Comparison of ENCODE assay signal across 12 cellular contexts in the genomic region with DNA sequence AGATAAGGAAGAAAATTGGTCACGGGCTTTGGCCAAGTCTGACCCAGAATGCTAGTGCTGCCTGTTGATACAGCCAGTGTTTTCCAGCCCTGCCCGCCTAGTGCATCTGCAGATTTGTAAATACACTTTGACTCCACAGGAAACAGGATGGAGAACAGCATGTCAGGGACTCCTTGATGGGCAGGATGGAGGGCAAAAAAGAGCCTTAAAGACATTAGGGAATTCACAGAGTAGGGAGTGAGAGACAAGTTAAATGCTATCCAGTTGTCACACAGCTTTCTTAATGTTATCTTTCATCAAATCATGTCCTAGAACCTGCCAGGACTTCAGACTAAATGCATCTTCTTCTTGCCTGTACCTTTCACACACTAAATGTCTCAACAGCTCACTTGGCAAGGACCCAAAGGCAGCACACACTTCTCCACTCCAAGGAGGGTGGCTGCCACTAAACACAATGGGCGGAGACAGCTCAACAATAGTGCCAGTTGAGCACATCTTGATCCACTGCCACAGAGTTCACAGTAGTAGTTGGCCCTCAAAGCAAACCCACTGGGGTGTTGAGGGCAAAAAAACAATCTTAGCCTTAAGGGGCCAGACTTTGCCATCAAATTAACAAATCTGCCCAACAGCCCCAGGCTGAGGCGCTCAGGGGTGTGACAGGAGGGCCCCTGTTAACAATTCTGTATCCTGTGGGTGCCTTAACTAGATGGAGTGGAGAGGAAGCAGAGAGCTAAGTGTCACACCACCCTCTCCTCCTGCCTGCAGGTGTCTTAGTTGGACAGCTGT. TPM values are rescaled to one million over a fixed set of nuclear protein-coding genes. Genes with fewer than 3 reads are reported as not detected.
A peak's percentile ranks its signal among the peaks of the same experiment; 100 is the strongest.
DNase-seq lines count a peak whose midpoint lies in the region; ATAC-seq, FAIRE-seq and TF ChIP-seq lines count a peak whose summit lies in the region.
"Had no signal": no experiment of that assay in that cellular context is flagged by ENCODE, and none has a peak within 500 bp of the region (broad histone marks: within the 10 kb centered on the region; RNA-seq: fewer than 3 reads in every experiment).

No MANE protein-coding gene starts in this region.

- H3K27me3 ChIP-seq in small intestine (ENCODE audit: control insufficient read depth in 2 of 2, insufficient read depth in 2 of 2, low read length in 2 of 2) = peaks cover 0 to 4% of the 10 kb centered on the region in 2 donors

- H3K36me3 Mint-ChIP-seq in activated CD4-positive, alpha-beta T cell treated with anti-CD3 and anti-CD28 coated beads, Interleukin-2, amount 10 ng/mL, durations not matched to agents 7 days and 5 days (ENCODE audit: low read depth) = peaks cover 40% of the 10 kb centered on the region
- H3K36me3 Mint-ChIP-seq in MCF 10A (ENCODE audit: insufficient read depth, unreplicated experiment) = no peaks in the 10 kb centered on the region

- H3K9me3 ChIP-seq in small intestine (ENCODE audit: control insufficient read depth, low read depth) = no peaks in the 10 kb centered on the region

- H3K4me3 ChIP-seq in small intestine (ENCODE audit: low read depth in 1 of 2, low read length in 2 of 2) = no peak overlapping the region

- CTCF ChIA-PET in activated CD4-positive, alpha-beta T cell treated with anti-CD3 and anti-CD28 coated beads, Interleukin-2, amount 10 ng/mL, durations not matched to agents 7 days and 5 days (lab: Charles Lee) = interaction anchor here (1.2 to 2.2 kb wide), 6 partner anchors 10 to 342 kb away, joined by 3 to 7 read pairs (median 4); no protein-coding TSS in a partner anchor
- CTCF ChIA-PET in MCF 10A (lab: Yijun Ruan, JAX) = interaction anchor here (0.7 kb wide), 1 partner anchor 309 kb away, joined by 3 read pairs; no protein-coding TSS in a partner anchor

- peaks cover 3% of the 10 kb centered on the region for H3K27me3 Mint-ChIP-seq in activated CD4-positive, alpha-beta T cell treated with anti-CD3 and anti-CD28 coated beads, Interleukin-2, amount 10 ng/mL, durations not matched to agents 7 days and 5 days
- H3K27me3 Mint-ChIP-seq in MCF 10A (ENCODE audit: insufficient read depth, unreplicated experiment) = peaks cover 40% of the 10 kb centered on the region

- H3K9me3 Mint-ChIP-seq in activated CD4-positive, alpha-beta T cell treated with anti-CD3 and anti-CD28 coated beads, Interleukin-2, amount 10 ng/mL, durations not matched to agents 7 days and 5 days = peaks cover 12% of the 10 kb centered on the region
- no peaks in the 10 kb centered on the region for H3K9me3 Mint-ChIP-seq in MCF 10A (ENCODE audit: unreplicated experiment)

- no peak for TF ChIP-seq CTCF in MCF 10A (IDR thresholded peaks at IDR 0.05; ENCODE audit: unreplicated experiment)

- H3K36me3 ChIP-seq in small intestine (ENCODE audit: control insufficient read depth in 2 of 2, insufficient read depth in 2 of 2, low read length in 2 of 2) = no peaks in the 10 kb centered on the region

- H3K27ac ChIP-seq in small intestine (ENCODE audit: low read depth in 1 of 2, low read length in 1 of 2) = no peak overlapping the region

- no peak for ATAC-seq in GM21447 (IDR thresholded peaks at IDR 0.05; ENCODE audit: unreplicated experiment)

- FAIRE-seq in small intestine (lab: Jason Lieb, UNC) = no peak

- POLR2A ChIA-PET in activated CD4-positive, alpha-beta T cell treated with anti-CD3 and anti-CD28 coated beads, Interleukin-2, amount 10 ng/mL, durations not matched to agents 7 days and 5 days (lab: Charles Lee) = interaction anchor here (0.7 kb wide), 1 partner anchor 123 kb away, joined by 3 read pairs; no protein-coding TSS in a partner anchor
- POLR2A ChIA-PET in MCF 10A (lab: Yijun Ruan, JAX) = interaction anchor here (0.5 to 0.8 kb wide), 3 partner anchors 16 to 244 kb away, joined by 3 to 4 read pairs (median 4); no protein-coding TSS in a partner anchor

- H3K4me1 ChIP-seq in small intestine (ENCODE audit: control insufficient read depth in 2 of 2, insufficient read depth in 1 of 2, low read depth in 1 of 2, low read length in 1 of 2) = no peaks in the 10 kb centered on the region

- H3K4me3 Mint-ChIP-seq in activated CD4-positive, alpha-beta T cell treated with anti-CD3 and anti-CD28 coated beads, Interleukin-2, amount 10 ng/mL, durations not matched to agents 7 days and 5 days = peak overlapping the region; percentile 79
- H3K4me3 Mint-ChIP-seq in MCF 10A (ENCODE audit: unreplicated experiment) = no peak overlapping the region
- H3K4me3 Mint-ChIP-seq: memory B cell had no signal

- peak overlapping the region; percentile 93 for H3K27ac Mint-ChIP-seq in activated CD4-positive, alpha-beta T cell treated with anti-CD3 and anti-CD28 coated beads, Interleukin-2, amount 10 ng/mL, durations not matched to agents 7 days and 5 days
- no peak overlapping the region for H3K27ac Mint-ChIP-seq in MCF 10A (ENCODE audit: low read depth, unreplicated experiment)
- H3K27ac Mint-ChIP-seq: memory B cell had no signal

- intact Hi-C loops in MCF 10A (cut with micrococcal nuclease) = no loop called here

- DNase-seq in activated CD4-positive, alpha-beta T cell treated with anti-CD3 and anti-CD28 coated beads, Interleukin-2, amount 10 ng/mL, durations not matched to agents 7 days and 5 days = peak; percentile 55
- DNase-seq in activated CD4-positive, alpha-beta T cell treated with anti-CD3 and anti-CD28 coated beads for 48 hours = no peak
- DNase-seq in NCI-H345 (lab: John Stamatoyannopoulos, UW) (peak; percentile 45), MCF 10A (ENCODE audit: unreplicated experiment) (peak; percentile 46), small intestine (peak; percentile 8), kidney glomerular epithelial cell (lab: John Stamatoyannopoulos, UW) (no peak), NK-92 (lab: John Stamatoyannopoulos, UW; ENCODE audit: unreplicated experiment) (no peak)
- DNase-seq: AML-193; NCI-H226; stimulated activated CD4-positive, alpha-beta T cell treated with anti-CD3 and anti-CD28 coated beads, Interleukin-1b, Interleukin-23, amount 100 ng/mL, for 48 hours had no signal

- peaks cover 86% of the 10 kb centered on the region for H3K4me1 Mint-ChIP-seq in activated CD4-positive, alpha-beta T cell treated with anti-CD3 and anti-CD28 coated beads, Interleukin-2, amount 10 ng/mL, durations not matched to agents 7 days and 5 days
- peaks cover 15% of the 10 kb centered on the region for H3K4me1 Mint-ChIP-seq in MCF 10A (ENCODE audit: insufficient read depth, unreplicated experiment)

- BruUV-seq in MCF 10A (replicated peaks; lab: Mats Ljungman, UMichigan) = no TSS peak

- 69 to 83% (median 82%) methylated on average over 4 of the region's 4 CpGs for WGBS in small intestine, 3 donors

RNA-seq across cellular contexts. Expression of gene HIVEP3, which starts 2.7 kb away (rescaled TPM):
- 10 to 100 TPM; 18.4 to 21.5 TPM for total RNA-seq in activated CD4-positive, alpha-beta T cell treated with anti-CD3 and anti-CD28 coated beads, Interleukin-2, amount 10 ng/mL, durations not matched to agents 7 days and 5 days
- 0.61 and 1.2 TPM in 2 replicates for total RNA-seq in MCF 10A (2022)
- polyA plus RNA-seq in small intestine = 1 to 10 TPM in 2 of 3 donors, under 1 TPM in 1; 0.67 to 2.2 (median 1.3) TPM

Comparison
In these comparisons a context has a peak if more than half of its experiments do, and no peak if none do; other contexts are left out.
1. DNase-seq: peak in activated CD4-positive, alpha-beta T cell treated with anti-CD3 and anti-CD28 coated beads, Interleukin-2, amount 10 ng/mL, durations not matched to agents 7 days and 5 days (single experiment), NCI-H345 (single experiment), MCF 10A (single experiment) and small intestine (single experiment); none in activated CD4-positive, alpha-beta T cell treated with anti-CD3 and anti-CD28 coated beads for 48 hours (single experiment), kidney glomerular epithelial cell (single experiment) and NK-92 (single experiment).